In genomic region chr16:65524231-65524630, GRCh38 we compare ENCODE assay signal across 1 cellular context.
TF ChIP-seq lines count a peak whose summit lies in the region.

No MANE protein-coding gene starts in this region.

TF ChIP-seq in H1, 55 proteins besides CTCF, POLR2A, EP300 and RAD21 (continued from another document):
- TF ChIP-seq E2F6 (IDR thresholded peaks at IDR 0.05): no peak
- TF ChIP-seq SP4 (IDR thresholded peaks at IDR 0.05; ENCODE audit: low read length): no peak
- TF ChIP-seq ASH2L (IDR thresholded peaks at IDR 0.05; ENCODE audit: low read length): no peak
- TF ChIP-seq KDM5A (IDR thresholded peaks at IDR 0.05; ENCODE audit: low read length): no peak
- no peak for TF ChIP-seq SIN3A (conservative IDR thresholded peaks at IDR 0.05 in 1 of 2, IDR thresholded peaks at IDR 0.05 in 1 of 2; ENCODE audit: low read depth in 1 of 2, low read length in 2 of 2)
- TF ChIP-seq SIX5 (IDR thresholded peaks at IDR 0.05; ENCODE audit: low read depth, low read length): no peak
- no peak for TF ChIP-seq TCF12 (IDR thresholded peaks at IDR 0.05; ENCODE audit: low read depth, low read length)
- no peak for TF ChIP-seq SAP30 (IDR thresholded peaks at IDR 0.05; ENCODE audit: insufficient read depth, insufficient replicate concordance, low read length)
- TF ChIP-seq PHF8 (conservative IDR thresholded peaks at IDR 0.05; ENCODE audit: low read depth, low read length): no peak
- no peak for TF ChIP-seq BCL11A (IDR thresholded peaks at IDR 0.05; ENCODE audit: low read depth in 2 of 2, low read length in 2 of 2)
- no peak for TF ChIP-seq RFX5 (IDR thresholded peaks at IDR 0.05; ENCODE audit: borderline replicate concordance, low read depth, low read length)
- no peak for TF ChIP-seq POU5F1 (IDR thresholded peaks at IDR 0.05; ENCODE audit: low read depth, low read length)
- no peak for TF ChIP-seq ATF2 (IDR thresholded peaks at IDR 0.05; ENCODE audit: low read length)
